Comparison of ENCODE assay signal across 20 cellular contexts in the genomic region with DNA sequence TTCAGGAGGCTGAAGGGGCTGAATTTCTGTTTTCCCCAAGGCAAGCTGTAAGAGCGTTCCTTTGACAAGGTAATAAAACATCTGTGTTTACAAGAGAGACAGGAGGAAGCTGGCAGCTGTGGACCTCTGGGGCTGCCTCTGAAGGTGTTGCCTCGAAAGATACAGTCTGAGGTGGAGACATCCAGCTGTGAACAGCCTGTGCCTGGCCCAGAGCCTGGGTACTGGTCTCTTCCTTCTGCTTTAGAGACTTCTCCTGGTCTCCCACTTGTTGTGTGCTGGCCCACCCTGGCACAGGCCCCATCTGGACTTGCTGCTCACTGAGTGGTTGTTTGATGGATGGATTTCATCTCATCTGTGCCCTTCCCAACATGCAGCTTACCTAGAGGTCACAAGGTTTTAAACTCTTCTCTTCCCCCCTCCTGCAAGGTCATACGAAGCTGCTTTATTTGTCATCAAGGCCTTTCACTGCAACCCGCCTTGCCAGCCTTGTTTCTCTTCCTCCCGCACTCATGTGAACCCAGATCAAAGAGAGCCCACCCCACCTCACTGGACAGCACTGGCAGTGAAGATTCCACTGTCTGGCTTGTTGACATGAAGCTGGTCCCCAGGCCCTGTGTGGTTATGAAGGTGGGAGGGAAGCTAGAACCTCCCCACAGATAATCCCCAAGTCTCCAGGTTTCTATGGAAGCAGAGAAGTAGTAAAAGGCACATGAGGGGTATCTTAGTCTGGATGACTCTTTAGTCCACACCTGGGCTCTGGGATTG. TPM values are rescaled to one million over a fixed set of nuclear protein-coding genes. Genes with fewer than 3 reads are reported as not detected.
DNase-seq lines count a peak whose midpoint lies in the region; ATAC-seq, FAIRE-seq and TF ChIP-seq lines count a peak whose summit lies in the region.
"Had no signal": no experiment of that assay in that cellular context is flagged by ENCODE, and none has a peak within 500 bp of the region (broad histone marks: within the 10 kb centered on the region; RNA-seq: fewer than 3 reads in every experiment).

No MANE protein-coding gene starts in this region.

- no peak overlapping the region for H2AFZ ChIP-seq in neuronal stem cell (ENCODE audit: low read length)

- H2BK12ac ChIP-seq in neuronal stem cell (ENCODE audit: low read length), result no peak overlapping the region

- DNase-seq in NCI-H510A treated with DMSO at 0.1 percent for 48 hours (lab: John Stamatoyannopoulos, UW), result peak; percentile 20
- no peak for DNase-seq in NCI-H510A (lab: John Stamatoyannopoulos, UW)
- peak; percentile 87 for DNase-seq in NCI-H69 (lab: John Stamatoyannopoulos, UW)
- DNase-seq in kidney, result no peak
- DNase-seq in neuronal stem cell (ENCODE audit: low spot score), result no peak
- no peak for DNase-seq in thyroid gland
- no peak for DNase-seq in T1000 (lab: John Stamatoyannopoulos, UW)
- DNase-seq: Calu3; CD4-positive, alpha-beta memory T cell; HFFc6; KG1; MV-4-11; NCI-H187 treated with DMSO at 0.1 percent for 48 hours; NCI-H2171; RPMI8226; SJCRH30 had no signal

- H3K18ac ChIP-seq in neuronal stem cell (ENCODE audit: low read length), result peak overlapping the region; percentile 15

- no peak overlapping the region for H2BK120ac ChIP-seq in neuronal stem cell (ENCODE audit: low read depth, low read length)

- H3K4ac ChIP-seq in neuronal stem cell (ENCODE audit: low read length), result no peak overlapping the region

- H3K27me3 ChIP-seq in neuronal stem cell (ENCODE audit: control insufficient read depth in 3 of 3, insufficient read depth in 3 of 3, low read depth in 1 of 3, low read length in 3 of 3) (peaks cover 0 to 24% (median 0%) of the 10 kb centered on the region in 3 experiments), thyroid gland (no peaks in the 10 kb centered on the region)
- H3K27me3 ChIP-seq: BLaER1, SJCRH30 had no signal

- no peak for ATAC-seq in GM18909 (IDR thresholded peaks at IDR 0.05; ENCODE audit: poor library complexity, unreplicated experiment)

- no peak overlapping the region for H2BK5ac ChIP-seq in neuronal stem cell (ENCODE audit: low read length)

- no peak overlapping the region for H2BK15ac ChIP-seq in neuronal stem cell (ENCODE audit: low read length)

- H3K9ac ChIP-seq in kidney (ENCODE audit: low read length in 2 of 2) (peak overlapping the region in 1 of 2 donors; percentile 8), neuronal stem cell (ENCODE audit: low read depth, low read length, poor library complexity) (no peak overlapping the region)
- H3K9ac ChIP-seq: BLaER1 had no signal

- no peak overlapping the region for H3K4me3 ChIP-seq in kidney (ENCODE audit: low read length in 2 of 2)
- H3K4me3 ChIP-seq in neuronal stem cell (ENCODE audit: low read length in 2 of 2), result no peak overlapping the region
- no peak overlapping the region for H3K4me3 ChIP-seq in thyroid gland (replicated peaks in 1 of 3)
- H3K4me3 ChIP-seq: BLaER1, SJCRH30 had no signal

- no peak overlapping the region for H3K23ac ChIP-seq in neuronal stem cell (ENCODE audit: low read depth, low read length, poor library complexity)

- peak overlapping the region; percentile 61 to 71 for H3K27ac ChIP-seq in kidney (ENCODE audit: low read depth in 2 of 2, low read length in 2 of 2)
- H3K27ac ChIP-seq in neuronal stem cell (replicated peaks; ENCODE audit: low read length), result no peak overlapping the region
- no peak overlapping the region for H3K27ac ChIP-seq in thyroid gland
- H3K27ac ChIP-seq: BLaER1, SJCRH30 had no signal

- H2AK5ac ChIP-seq in neuronal stem cell (ENCODE audit: low read depth, low read length), result no peak overlapping the region

- H3K9me3 ChIP-seq in kidney (ENCODE audit: control insufficient read depth in 1 of 2, low read length in 2 of 2) (no peaks in the 10 kb centered on the region), neuronal stem cell (replicated peaks in 1 of 2; ENCODE audit: control insufficient read depth in 2 of 2, insufficient read depth in 1 of 2, low read depth in 1 of 2, low read length in 2 of 2) (no peaks in the 10 kb centered on the region), thyroid gland (no peaks in the 10 kb centered on the region)
- H3K9me3 ChIP-seq: BLaER1, SJCRH30 had no signal

- no peak overlapping the region for H4K8ac ChIP-seq in neuronal stem cell (ENCODE audit: low read depth, low read length)

- H3K4me2 ChIP-seq in neuronal stem cell (ENCODE audit: insufficient read depth, low read length, poor library complexity, severe bottlenecking), result no peak overlapping the region
- H3K4me2 ChIP-seq: BLaER1 had no signal

- WGBS in neuronal stem cell (ENCODE audit: extremely low coverage in 2 of 2, insufficient read length in 2 of 2, insufficient replicate concordance in 1 of 2), 2 donors, result no CpG with 5 or more reads among the region's 5 CpGs
- 87 to 91% methylated on average over 5 of the region's 5 CpGs for WGBS in thyroid gland, 2 donors

- no peak overlapping the region for H3K14ac ChIP-seq in neuronal stem cell (ENCODE audit: low read length)

- no peak for TF ChIP-seq POLR2A in thyroid gland (IDR thresholded peaks at IDR 0.05)

- peaks cover 15 to 24% of the 10 kb centered on the region in 2 donors for H3K4me1 ChIP-seq in kidney (ENCODE audit: control insufficient read depth in 1 of 2, insufficient read depth in 1 of 2, low read depth in 1 of 2, low read length in 2 of 2)
- peaks cover 12 to 14% of the 10 kb centered on the region in 2 donors for H3K4me1 ChIP-seq in neuronal stem cell (ENCODE audit: control insufficient read depth in 2 of 2, insufficient read depth in 1 of 2, low read depth in 1 of 2, low read length in 2 of 2)
- peaks cover 4% of the 10 kb centered on the region in 2 donors for H3K4me1 ChIP-seq in thyroid gland
- H3K4me1 ChIP-seq: BLaER1, SJCRH30 had no signal

- no peaks in the 10 kb centered on the region for H3K79me1 ChIP-seq in neuronal stem cell (ENCODE audit: low read depth, low read length)

- TF ChIP-seq CTCF in kidney (IDR thresholded peaks at IDR 0.05; ENCODE audit: borderline replicate concordance, extremely low read depth, insufficient read depth), result no peak
- TF ChIP-seq CTCF in thyroid gland (IDR thresholded peaks at IDR 0.05), result no peak

- H3K36me3 ChIP-seq in kidney (ENCODE audit: control insufficient read depth in 1 of 2, insufficient read depth in 2 of 2, low read length in 2 of 2), result no peaks in the 10 kb centered on the region
- no peaks in the 10 kb centered on the region for H3K36me3 ChIP-seq in neuronal stem cell (replicated peaks in 1 of 2; ENCODE audit: control insufficient read depth in 2 of 2, insufficient read depth in 2 of 2, low read length in 2 of 2)
- H3K36me3 ChIP-seq in thyroid gland, result no peaks in the 10 kb centered on the region
- H3K36me3 ChIP-seq: BLaER1, SJCRH30 had no signal

- H4K91ac ChIP-seq in neuronal stem cell (ENCODE audit: low read depth, low read length, poor library complexity), result no peak overlapping the region

- intact Hi-C loops in kidney (cut with DNase I), result no loop called here
- intact Hi-C loops in thyroid gland (cut with DNase I), result loop anchor here (10.0 kb wide), 1 partner anchor 273 kb away; no protein-coding TSS in a partner anchor

- FAIRE-seq in kidney (lab: Jason Lieb, UNC), result no peak
- FAIRE-seq: G401.6, H54 had no signal

RNA-seq across cellular contexts. Expression of a gene that starts 35.0 kb away (rescaled TPM):
- total RNA-seq in kidney, result 37.7 TPM
- 74.7 TPM for polyA plus RNA-seq in kidney (ENCODE audit: insufficient read depth, low read depth, low replicate concordance)
- 24.0 TPM for polyA plus RNA-seq in neuronal stem cell (2013, experiment 1 of 2)
- 24.2 TPM for polyA plus RNA-seq in neuronal stem cell (2013, experiment 2 of 2)
- 10 to 100 TPM; 11.3 to 33.9 (median 22.8) TPM for total RNA-seq in thyroid gland

Comparison
In these comparisons a context has a peak if more than half of its experiments do, and no peak if none do; other contexts are left out.
1. DNase-seq: peak in NCI-H510A treated with DMSO at 0.1 percent for 48 hours (single experiment) and NCI-H69 (single experiment); none in NCI-H510A (single experiment), kidney (single experiment), neuronal stem cell (single experiment), thyroid gland (0 of 2) and T1000 (single experiment).
2. H3K27ac ChIP-seq: peak in kidney (2 of 2); none in neuronal stem cell (single experiment) and thyroid gland (0 of 3).